32 cellular contexts compared by ENCODE assay signal in the genomic region with DNA sequence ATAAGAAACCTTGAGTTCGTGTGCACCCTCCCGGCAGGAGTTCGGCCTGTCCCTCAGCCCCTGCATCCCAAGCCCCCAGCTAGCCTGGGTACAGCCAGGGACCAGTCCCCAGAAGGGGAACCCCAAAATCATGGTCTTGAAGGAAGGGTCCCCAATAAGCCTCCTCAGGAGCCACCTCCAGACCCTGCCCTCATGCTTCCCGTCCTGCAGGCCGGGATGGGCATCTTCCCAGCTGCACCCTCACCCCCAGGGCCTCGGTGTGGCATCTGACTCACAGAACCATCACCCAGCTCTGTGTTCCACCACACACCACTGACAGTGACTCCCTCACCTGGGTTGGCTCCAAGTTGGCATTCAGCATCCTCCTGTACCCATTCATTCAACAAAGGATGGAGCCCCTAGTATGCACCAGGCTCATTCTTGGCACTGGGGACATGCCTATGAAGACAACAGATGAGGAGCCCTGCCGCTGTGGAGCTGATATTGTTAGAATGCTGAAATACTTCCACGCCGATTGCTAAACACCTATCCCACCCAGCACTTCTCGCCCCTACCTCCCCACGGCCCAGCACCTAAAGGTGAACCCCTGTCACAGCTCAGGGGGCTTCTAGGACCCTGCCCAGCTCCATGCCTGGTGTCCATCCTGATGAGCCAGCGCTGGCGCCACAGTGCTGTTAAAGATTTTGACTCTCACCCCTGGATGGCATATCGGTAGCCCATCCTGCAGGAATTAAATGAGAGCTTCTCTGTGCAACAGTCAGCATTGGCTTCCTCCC.
DNase-seq lines count a peak whose midpoint lies in the region; ATAC-seq, FAIRE-seq and TF ChIP-seq lines count a peak whose summit lies in the region.
"Had no signal": no experiment of that assay in that cellular context is flagged by ENCODE, and none has a peak within 500 bp of the region (broad histone marks: within the 10 kb centered on the region; RNA-seq: fewer than 3 reads in every experiment).

No MANE protein-coding gene starts in this region.

- no peaks in the 10 kb centered on the region for H4K20me1 ChIP-seq in PC-3 (ENCODE audit: low read length)

- peaks cover 42% of the 10 kb centered on the region for H3K4me1 ChIP-seq in PC-3 (ENCODE audit: insufficient read depth, low read length)
- H3K4me1 ChIP-seq in neuronal stem cell (ENCODE audit: control insufficient read depth in 2 of 2, insufficient read depth in 1 of 2, low read depth in 1 of 2, low read length in 2 of 2), result peaks cover 0 to 6% of the 10 kb centered on the region in 2 donors
- H3K4me1 ChIP-seq in small intestine (ENCODE audit: control insufficient read depth in 2 of 2, insufficient read depth in 1 of 2, low read depth in 1 of 2, low read length in 1 of 2), result no peaks in the 10 kb centered on the region
- H3K4me1 ChIP-seq: breast epithelium, colonic mucosa, left lung, thyroid gland had no signal

- no peak overlapping the region for H4K8ac ChIP-seq in neuronal stem cell (ENCODE audit: low read depth, low read length)

- WGBS in neuronal stem cell (ENCODE audit: extremely low coverage in 2 of 2, insufficient read length in 2 of 2, insufficient replicate concordance in 1 of 2), 2 donors, result no CpG with 5 or more reads among the region's 14 CpGs
- WGBS in small intestine, 3 donors, result 83 to 90% (median 88%) methylated on average over 14 of the region's 14 CpGs

- H3K27me3 ChIP-seq in PC-3 (ENCODE audit: low read length), result no peaks in the 10 kb centered on the region
- peaks cover 0 to 20% (median 0%) of the 10 kb centered on the region in 3 experiments for H3K27me3 ChIP-seq in neuronal stem cell (ENCODE audit: control insufficient read depth in 3 of 3, insufficient read depth in 3 of 3, low read depth in 1 of 3, low read length in 3 of 3)
- no peaks in the 10 kb centered on the region for H3K27me3 ChIP-seq in small intestine (ENCODE audit: control insufficient read depth in 2 of 2, insufficient read depth in 2 of 2, low read length in 2 of 2)
- H3K27me3 ChIP-seq: colonic mucosa, neural progenitor cell, thyroid gland had no signal

- H2AFZ ChIP-seq in PC-3 (ENCODE audit: low read length) (no peak overlapping the region), neuronal stem cell (ENCODE audit: low read length) (no peak overlapping the region)
- H2AFZ ChIP-seq: neural progenitor cell had no signal

- no peak overlapping the region for H2BK120ac ChIP-seq in neuronal stem cell (ENCODE audit: low read depth, low read length)

- H3K27me3 Mint-ChIP-seq in CD14-positive monocyte (ENCODE audit: low read depth in 3 of 3) (peaks cover 6 to 8% (median 7%) of the 10 kb centered on the region in 3 donors), T-helper 17 cell (peaks cover 16% of the 10 kb centered on the region)
- H3K27me3 Mint-ChIP-seq: activated CD8-positive, alpha-beta T cell treated with anti-CD3 and anti-CD28 coated beads for 36 hours; stimulated activated naive CD8-positive, alpha-beta T cell treated with anti-CD3 and anti-CD28 coated beads, Interleukin-15, amount 100 ng/mL, for 72 hours had no signal

- no peaks in the 10 kb centered on the region for H3K79me2 ChIP-seq in PC-3 (ENCODE audit: low read length)

- CTCF ChIA-PET in PC-3 (lab: Charles Lee), result no interaction called here

- FAIRE-seq in small intestine (lab: Jason Lieb, UNC), result no peak

- H3K36me3 Mint-ChIP-seq in CD14-positive monocyte, result no peaks in the 10 kb centered on the region
- peaks cover 3% of the 10 kb centered on the region for H3K36me3 Mint-ChIP-seq in T-helper 17 cell (ENCODE audit: low read depth)
- H3K36me3 Mint-ChIP-seq: activated naive CD8-positive, alpha-beta T cell treated with anti-CD3 and anti-CD28 coated beads for 36 hours; neural progenitor cell had no signal

- 0 out of 2 replicates have a peak overlapping the region, but pooled peaks have one; percentile 12 for H3K4me2 ChIP-seq in PC-3 (ENCODE audit: low read length)
- no peak overlapping the region for H3K4me2 ChIP-seq in neuronal stem cell (ENCODE audit: insufficient read depth, low read length, poor library complexity, severe bottlenecking)
- H3K4me2 ChIP-seq: neural progenitor cell had no signal

- peak overlapping the region; percentile 12 for H3K23ac ChIP-seq in neuronal stem cell (ENCODE audit: low read depth, low read length, poor library complexity)

- H2BK5ac ChIP-seq in neuronal stem cell (ENCODE audit: low read length), result no peak overlapping the region

- peak overlapping the region; percentile 73 for H2AK5ac ChIP-seq in neuronal stem cell (ENCODE audit: low read depth, low read length)

- H3K4me1 Mint-ChIP-seq in CD14-positive monocyte, result peaks cover 2% of the 10 kb centered on the region
- peaks cover 10% of the 10 kb centered on the region for H3K4me1 Mint-ChIP-seq in T-helper 17 cell
- H3K4me1 Mint-ChIP-seq: activated naive CD8-positive, alpha-beta T cell treated with anti-CD3 and anti-CD28 coated beads for 36 hours; neural progenitor cell; stimulated activated naive CD8-positive, alpha-beta T cell treated with anti-CD3 and anti-CD28 coated beads, Interleukin-15, amount 100 ng/mL, for 72 hours had no signal

- H3K27ac Mint-ChIP-seq in CD14-positive monocyte (no peak overlapping the region), T-helper 17 cell (no peak overlapping the region)
- H3K27ac Mint-ChIP-seq: activated CD8-positive, alpha-beta T cell treated with anti-CD3 and anti-CD28 coated beads for 36 hours; activated naive CD8-positive, alpha-beta T cell treated with anti-CD3 and anti-CD28 coated beads for 36 hours; neural progenitor cell; stimulated activated naive CD8-positive, alpha-beta T cell treated with anti-CD3 and anti-CD28 coated beads, Interleukin-15, amount 100 ng/mL, for 72 hours had no signal

- H2BK12ac ChIP-seq in neuronal stem cell (ENCODE audit: low read length), result peak overlapping the region; percentile 77

- H3K4ac ChIP-seq in neuronal stem cell (ENCODE audit: low read length), result no peak overlapping the region

- POLR2A ChIA-PET in PC-3 (lab: Charles Lee; ENCODE audit: unreplicated experiment), result no interaction called here

- H3K27ac ChIP-seq in PC-3 (ENCODE audit: low read length) (no peak overlapping the region), neuronal stem cell (replicated peaks; ENCODE audit: low read length) (no peak overlapping the region), small intestine (ENCODE audit: low read depth in 1 of 2, low read length in 1 of 2) (no peak overlapping the region)
- H3K27ac ChIP-seq: breast epithelium, colonic mucosa, left lung, neural progenitor cell, SK-N-MC, thyroid gland had no signal

- H2BK15ac ChIP-seq in neuronal stem cell (ENCODE audit: low read length), result peak overlapping the region; percentile 45

- no peak overlapping the region for H4K91ac ChIP-seq in neuronal stem cell (ENCODE audit: low read depth, low read length, poor library complexity)

- H3K9ac ChIP-seq in PC-3 (ENCODE audit: low read length) (no peak overlapping the region), neuronal stem cell (ENCODE audit: low read depth, low read length, poor library complexity) (peak overlapping the region; percentile 10)
- H3K9ac ChIP-seq: neural progenitor cell had no signal

- peak; percentile 33 for DNase-seq in CD14-positive monocyte (ENCODE audit: low spot score)
- DNase-seq in PC-3, result peak; percentile 89
- DNase-seq in ecto neural progenitor cell (ENCODE audit: low spot score), result peak; percentile 39
- DNase-seq in neuronal stem cell (ENCODE audit: low spot score), result no peak
- no peak for DNase-seq in small intestine
- DNase-seq in NCI-H1092 (lab: John Stamatoyannopoulos, UW), result no peak
- DNase-seq in T-helper 17 cell, result no peak
- DNase-seq: ACHN; activated CD4-positive, CD25-positive, alpha-beta regulatory T cell treated with anti-CD3 and anti-CD28 coated beads, Interleukin-2, amount 50 U/mL, for 72 hours; activated CD8-positive, alpha-beta T cell treated with anti-CD3 and anti-CD28 coated beads for 36 hours; activated gamma-delta T cell; activated naive CD8-positive, alpha-beta T cell treated with anti-CD3 and anti-CD28 coated beads for 36 hours; anterior cingulate cortex; colonic mucosa; DMS 273 treated with DMSO at 0.1 percent for 48 hours; effector CD8-positive, alpha-beta T cell; glutamatergic neuron; GOT3; left lung; mesendoderm; NCI-H1436 treated with DMSO at 0.1 percent for 48 hours; NCI-H226; NCI-H69; right cardiac atrium; stimulated activated CD4-positive, alpha-beta T cell treated with anti-CD3 and anti-CD28 coated beads, Interleukin-2, amount 100 ng/mL, for 48 hours; stimulated activated naive CD8-positive, alpha-beta T cell treated with anti-CD3 and anti-CD28 coated beads, Interleukin-15, amount 100 ng/mL, for 72 hours; T-helper 2 cell; thyroid gland had no signal

- H3K4me3 Mint-ChIP-seq in CD14-positive monocyte (no peak overlapping the region), T-helper 17 cell (no peak overlapping the region)
- H3K4me3 Mint-ChIP-seq: activated CD8-positive, alpha-beta T cell treated with anti-CD3 and anti-CD28 coated beads for 36 hours; activated naive CD8-positive, alpha-beta T cell treated with anti-CD3 and anti-CD28 coated beads for 36 hours; neural progenitor cell; stimulated activated naive CD8-positive, alpha-beta T cell treated with anti-CD3 and anti-CD28 coated beads, Interleukin-15, amount 100 ng/mL, for 72 hours had no signal

- BruUV-seq in PC-3 (replicated peaks; lab: Mats Ljungman, UMichigan), result no TSS peak

- H3K18ac ChIP-seq in neuronal stem cell (ENCODE audit: low read length), result no peak overlapping the region

- no peak overlapping the region for H3K14ac ChIP-seq in neuronal stem cell (ENCODE audit: low read length)

- no peaks in the 10 kb centered on the region for H3K9me2 ChIP-seq in PC-3 (replicated peaks; ENCODE audit: low read length)

- no peaks in the 10 kb centered on the region for H3K79me1 ChIP-seq in neuronal stem cell (ENCODE audit: low read depth, low read length)

- H3K36me3 ChIP-seq in PC-3 (ENCODE audit: low read depth, low read length) (no peaks in the 10 kb centered on the region), neuronal stem cell (replicated peaks in 1 of 2; ENCODE audit: control insufficient read depth in 2 of 2, insufficient read depth in 2 of 2, low read length in 2 of 2) (no peaks in the 10 kb centered on the region), small intestine (ENCODE audit: control insufficient read depth in 2 of 2, insufficient read depth in 2 of 2, low read length in 2 of 2) (no peaks in the 10 kb centered on the region)
- H3K36me3 ChIP-seq: breast epithelium, colonic mucosa, left lung, neural progenitor cell, thyroid gland had no signal

- no peaks in the 10 kb centered on the region for H3K9me3 Mint-ChIP-seq in CD14-positive monocyte
- H3K9me3 Mint-ChIP-seq: activated CD8-positive, alpha-beta T cell treated with anti-CD3 and anti-CD28 coated beads for 36 hours; activated naive CD8-positive, alpha-beta T cell treated with anti-CD3 and anti-CD28 coated beads for 36 hours; neural progenitor cell; stimulated activated naive CD8-positive, alpha-beta T cell treated with anti-CD3 and anti-CD28 coated beads, Interleukin-15, amount 100 ng/mL, for 72 hours had no signal

- ATAC-seq in PC-3, result peak; percentile 37
- ATAC-seq in GM21723 (IDR thresholded peaks at IDR 0.05; ENCODE audit: unreplicated experiment), result no peak
- no peak for ATAC-seq in T-helper 17 cell
- ATAC-seq: activated CD8-positive, alpha-beta T cell treated with anti-CD3 and anti-CD28 coated beads for 36 hours; left lung; right cardiac atrium; stimulated activated naive CD8-positive, alpha-beta T cell treated with anti-CD3 and anti-CD28 coated beads, Interleukin-15, amount 100 ng/mL, for 72 hours had no signal

- TF ChIP-seq CTCF in CD14-positive monocyte (IDR thresholded peaks at IDR 0.05), result no peak
- TF ChIP-seq CTCF in PC-3 (conservative IDR thresholded peaks at IDR 0.05; ENCODE audit: low read depth, low read length), result no peak

- H3F3A ChIP-seq in PC-3 (ENCODE audit: low read length, unreplicated experiment), result no peaks in the 10 kb centered on the region

- no peaks in the 10 kb centered on the region for H3K9me3 ChIP-seq in PC-3 (ENCODE audit: low read length)
- H3K9me3 ChIP-seq in neuronal stem cell (replicated peaks in 1 of 2; ENCODE audit: control insufficient read depth in 2 of 2, insufficient read depth in 1 of 2, low read depth in 1 of 2, low read length in 2 of 2), result no peaks in the 10 kb centered on the region
- no peaks in the 10 kb centered on the region for H3K9me3 ChIP-seq in small intestine (ENCODE audit: control insufficient read depth, low read depth)
- H3K9me3 ChIP-seq in T-helper 17 cell (ENCODE audit: control insufficient read depth, low read length, poor library complexity, severe bottlenecking), result no peaks in the 10 kb centered on the region
- H3K9me3 ChIP-seq: breast epithelium, colonic mucosa, left lung, thyroid gland had no signal

- H3K4me3 ChIP-seq in PC-3 (ENCODE audit: low read length) (no peak overlapping the region), neuronal stem cell (ENCODE audit: low read length in 2 of 2) (no peak overlapping the region), small intestine (ENCODE audit: low read depth in 1 of 2, low read length in 2 of 2) (no peak overlapping the region)
- H3K4me3 ChIP-seq: breast epithelium, colonic mucosa, left lung, neural progenitor cell, SK-N-MC, thyroid gland had no signal

- intact Hi-C loops in CD14-positive monocyte (cut with micrococcal nuclease), result no loop called here
- intact Hi-C loops in PC-3 (cut with micrococcal nuclease), result loop anchor here (5.0 kb wide), 1 partner anchor 478 kb away; no protein-coding TSS in a partner anchor

Comparison
In these comparisons a context has a peak if more than half of its experiments do, and no peak if none do; other contexts are left out.
1. DNase-seq: peak in CD14-positive monocyte (single experiment), PC-3 (single experiment) and ecto neural progenitor cell (single experiment); none in neuronal stem cell (single experiment), small intestine (single experiment), NCI-H1092 (single experiment) and T-helper 17 cell (0 of 3).